Comparison of ENCODE assay signal across 9 cellular contexts in genomic region chr5:13976867-13977479, GRCh38. TPM values are rescaled to one million over a fixed set of nuclear protein-coding genes. Genes with fewer than 3 reads are reported as not detected.
A peak's percentile ranks its signal among the peaks of the same experiment; 100 is the strongest.
DNase-seq lines count a peak whose midpoint lies in the region; ATAC-seq and TF ChIP-seq lines count a peak whose summit lies in the region.
"Had no signal": no experiment of that assay in that cellular context is flagged by ENCODE, and none has a peak within 500 bp of the region (broad histone marks: within the 10 kb centered on the region; RNA-seq: fewer than 3 reads in every experiment).

No MANE protein-coding gene starts in this region.

- no peak overlapping the region for H3K27ac Mint-ChIP-seq in CD14-positive monocyte
- H3K27ac Mint-ChIP-seq in stimulated activated memory B cell treated with anti-CD40 and anti-IgM and Interleukin-4, amounts not matched to agents 10 μg/mL and 1 μg/mL and 100 μg/mL, for 72 hours, result no peak overlapping the region
- H3K27ac Mint-ChIP-seq: stimulated activated naive CD8-positive, alpha-beta T cell treated with anti-CD3 and anti-CD28 coated beads, Interleukin-15, Interleukin-2, amounts not matched to agents 100 ng/mL and 50 ng/mL, for 24 hours had no signal

- H3K9me3 Mint-ChIP-seq in CD14-positive monocyte, result peaks cover 0 to 4% (median 0%) of the 10 kb centered on the region in 7 donors
- H3K9me3 Mint-ChIP-seq in stimulated activated memory B cell treated with anti-CD40 and anti-IgM and Interleukin-4, amounts not matched to agents 10 μg/mL and 1 μg/mL and 100 μg/mL, for 72 hours, result no peaks in the 10 kb centered on the region

- no peaks in the 10 kb centered on the region for H3K36me3 ChIP-seq in gastroesophageal sphincter
- no peaks in the 10 kb centered on the region for H3K36me3 ChIP-seq in tibial nerve

- H3K4me1 Mint-ChIP-seq in CD14-positive monocyte, result no peaks in the 10 kb centered on the region
- no peaks in the 10 kb centered on the region for H3K4me1 Mint-ChIP-seq in stimulated activated memory B cell treated with anti-CD40 and anti-IgM and Interleukin-4, amounts not matched to agents 10 μg/mL and 1 μg/mL and 100 μg/mL, for 72 hours

- peaks cover 0 to 15% (median 0%) of the 10 kb centered on the region in 3 donors for H3K4me1 ChIP-seq in gastroesophageal sphincter
- no peaks in the 10 kb centered on the region for H3K4me1 ChIP-seq in tibial nerve

- TF ChIP-seq CTCF in RWPE1 (conservative IDR thresholded peaks at IDR 0.05; ENCODE audit: low read depth) (peak; percentile 66), gastroesophageal sphincter (IDR thresholded peaks at IDR 0.05) (peak in 2 of 4 experiments; percentile 33), tibial nerve (IDR thresholded peaks at IDR 0.05) (peak in 1 of 5 experiments; percentile 16), CD14-positive monocyte (IDR thresholded peaks at IDR 0.05) (no peak)

- 46 to 55% methylated on average over 7 to 8 of the region's 8 CpGs for WGBS in gastroesophageal sphincter (ENCODE audit: low coverage in 1 of 2), 2 donors
- whole genome bisulfite sequencing in tibial nerve, 2 donors, result 65 to 70% methylated on average over 8 of the region's 8 CpGs

- H3K36me3 Mint-ChIP-seq in CD14-positive monocyte, result no peaks in the 10 kb centered on the region
- H3K36me3 Mint-ChIP-seq in stimulated activated memory B cell treated with anti-CD40 and anti-IgM and Interleukin-4, amounts not matched to agents 10 μg/mL and 1 μg/mL and 100 μg/mL, for 72 hours, result no peaks in the 10 kb centered on the region

- DNase-seq in COLO668 (lab: John Stamatoyannopoulos, UW; ENCODE audit: unreplicated experiment) (peak; percentile 36), HuH-7.5 (ENCODE audit: low spot score) (peak; percentile 38), RWPE1 (ENCODE audit: low spot score) (peak; percentile 70), tibial nerve (ENCODE audit: low spot score in 2 of 2) (no peak), CD14-positive monocyte (ENCODE audit: low spot score) (no peak)

- CTCF ChIA-PET in RWPE1 (lab: Yijun Ruan, JAX), result interaction anchor here (0.6 to 1.1 kb wide), 5 partner anchors 11 to 1504 kb away, joined by 3 to 5 read pairs (median 3); no protein-coding TSS in a partner anchor

- ATAC-seq in gastroesophageal sphincter (peak; percentile 57), GM21825 (IDR thresholded peaks at IDR 0.05; ENCODE audit: unreplicated experiment) (no peak)
- ATAC-seq in stimulated activated memory B cell treated with anti-CD40 and anti-IgM and Interleukin-4, amounts not matched to agents 10 μg/mL and 1 μg/mL and 100 μg/mL, for 72 hours, result no peak

- no peaks in the 10 kb centered on the region for H3K27me3 ChIP-seq in gastroesophageal sphincter
- no peaks in the 10 kb centered on the region for H3K27me3 ChIP-seq in tibial nerve

- H3K4me3 ChIP-seq in gastroesophageal sphincter (no peak overlapping the region), tibial nerve (no peak overlapping the region)

- no peak overlapping the region for H3K27ac ChIP-seq in RWPE1
- no peak overlapping the region for H3K27ac ChIP-seq in gastroesophageal sphincter
- no peak overlapping the region for H3K27ac ChIP-seq in tibial nerve

- H3K9me3 ChIP-seq in gastroesophageal sphincter, result no peaks in the 10 kb centered on the region
- H3K9me3 ChIP-seq in tibial nerve, result no peaks in the 10 kb centered on the region

- H3K4me3 Mint-ChIP-seq in CD14-positive monocyte, result no peak overlapping the region
- no peak overlapping the region for H3K4me3 Mint-ChIP-seq in stimulated activated memory B cell treated with anti-CD40 and anti-IgM and Interleukin-4, amounts not matched to agents 10 μg/mL and 1 μg/mL and 100 μg/mL, for 72 hours
- H3K4me3 Mint-ChIP-seq: stimulated activated naive CD8-positive, alpha-beta T cell treated with anti-CD3 and anti-CD28 coated beads, Interleukin-15, Interleukin-2, amounts not matched to agents 100 ng/mL and 50 ng/mL, for 24 hours had no signal

- POLR2A ChIA-PET in RWPE1 (lab: Yijun Ruan, JAX; ENCODE audit: low non-redundant PET), result no interaction called here

- TF ChIP-seq POLR2A in gastroesophageal sphincter (IDR thresholded peaks at IDR 0.05), result no peak
- TF ChIP-seq POLR2A in tibial nerve (IDR thresholded peaks at IDR 0.05), result no peak

- peaks cover 2 to 4% (median 4%) of the 10 kb centered on the region in 3 donors for H3K27me3 Mint-ChIP-seq in CD14-positive monocyte (ENCODE audit: low read depth in 3 of 3)
- peaks cover 56% of the 10 kb centered on the region for H3K27me3 Mint-ChIP-seq in stimulated activated memory B cell treated with anti-CD40 and anti-IgM and Interleukin-4, amounts not matched to agents 10 μg/mL and 1 μg/mL and 100 μg/mL, for 72 hours

- intact Hi-C loops in CD14-positive monocyte (cut with micrococcal nuclease), result no loop called here

- TF ChIP-seq EP300 in gastroesophageal sphincter (IDR thresholded peaks at IDR 0.05) (no peak), tibial nerve (IDR thresholded peaks at IDR 0.05) (no peak)

RNA-seq across cellular contexts. Expression of gene DNAH5, which starts 32.5 kb away (rescaled TPM):
- total RNA-seq in gastroesophageal sphincter, result 1 to 10 TPM in 2 of 4 donors, under 1 TPM in 2; 0.31 to 1.4 (median 1.0) TPM
- under 1 TPM; 0.21 to 0.60 (median 0.31) TPM for total RNA-seq in tibial nerve
- polyA plus RNA-seq in CD14-positive monocyte, result not detected

Comparison
In these comparisons a context has a peak if more than half of its experiments do, and no peak if none do; other contexts are left out.
1. DNase-seq: peak in COLO668 (single experiment), HuH-7.5 (single experiment) and RWPE1 (single experiment); none in tibial nerve (0 of 2) and CD14-positive monocyte (single experiment).